Comparison of ENCODE assay signal across 18 cellular contexts in genomic region chr10:52871191-52871843, GRCh38.
"Had no signal": no experiment of that assay in that cellular context is flagged by ENCODE, and none has a peak within 500 bp of the region (broad histone marks: within the 10 kb centered on the region; RNA-seq: fewer than 3 reads in every experiment).

No MANE protein-coding gene starts in this region.

- ATAC-seq: activated CD8-positive, alpha-beta T cell treated with anti-CD3 and anti-CD28 coated beads, Interleukin-2, amount 10 ng/mL, durations not matched to agents 7 days and 5 days had no signal

- H3K36me3 ChIP-seq: MG63 had no signal

- DNase-seq: activated CD4-positive, alpha-beta T cell treated with anti-CD3 and anti-CD28 coated beads for 48 hours; activated CD4-positive, alpha-beta T cell treated with anti-CD3 and anti-CD28 coated beads, Interleukin-2, amount 50 U/mL, for 4 hours; activated CD4-positive, CD25-positive, alpha-beta regulatory T cell treated with anti-CD3 and anti-CD28 coated beads, Interleukin-2, amount 50 U/mL, for 72 hours; activated CD8-positive, alpha-beta memory T cell treated with anti-CD3 and anti-CD28 coated beads, Interleukin-2, amount 50 U/mL, for 48 hours; activated CD8-positive, alpha-beta T cell treated with anti-CD3 and anti-CD28 coated beads, Interleukin-2, amount 10 ng/mL, durations not matched to agents 7 days and 5 days; activated effector memory CD4-positive, alpha-beta T cell treated with Interleukin-2 at 50 U/mL for 16 hours; activated naive CD4-positive, alpha-beta T cell; activated T-cell treated with anti-CD3 and anti-CD28 coated beads, Interleukin-2, amount 50 U/mL, for 1 hour; MG63; MV-4-11; NCI-H1092 treated with DMSO at 0.1 percent for 48 hours; NCI-H1417 treated with DMSO at 0.1 percent for 48 hours; NCI-H187; NCI-H2081; NCI-H446 treated with DMSO at 0.1 percent for 48 hours; NCI-H524 treated with DMSO at 0.1 percent for 48 hours; NCI-H82; SIG-M5 had no signal

- H3K9me3 ChIP-seq: MG63 had no signal

- H3K27me3 ChIP-seq: MG63 had no signal

- H3K4me3 ChIP-seq: MG63 had no signal
